1 cellular context compared by ENCODE assay signal in the genomic region with DNA sequence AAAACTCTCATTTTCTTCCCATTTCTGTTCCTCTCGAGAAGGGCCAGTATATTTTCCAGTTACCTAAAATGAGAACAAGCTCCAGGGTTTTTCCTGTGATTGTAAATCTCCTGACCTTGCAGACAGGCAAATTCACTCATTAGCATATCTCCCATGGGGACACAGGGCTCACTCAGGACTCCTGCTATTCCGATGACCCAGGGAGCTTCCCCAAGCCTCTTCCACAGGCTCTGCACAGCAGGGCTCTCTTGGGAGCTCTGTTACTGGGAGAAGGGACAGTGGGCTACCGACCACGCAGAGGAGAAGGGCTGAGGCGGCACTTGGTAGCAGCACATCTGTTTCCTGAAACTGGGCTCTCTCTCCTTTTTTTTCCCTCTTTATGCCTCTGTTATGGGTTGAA.
TF ChIP-seq lines count a peak whose summit lies in the region.

No MANE protein-coding gene starts in this region.

TF ChIP-seq in GM23338, 12 proteins besides CTCF, POLR2A, EP300 and RAD21 (continued from another document):
- TF ChIP-seq ZNF462 (CRISPR knock-in tag; IDR thresholded peaks at IDR 0.05): no peak
